In genomic region chr16:81181013-81181720, GRCh38 we compare ENCODE assay signal across 1 cellular context.
TF ChIP-seq lines count a peak whose summit lies in the region.

No MANE protein-coding gene starts in this region.

TF ChIP-seq in K562, 482 proteins besides CTCF, POLR2A, EP300 and RAD21 (continued from another document):
- TF ChIP-seq AFF1 (IDR thresholded peaks at IDR 0.05; ENCODE audit: low read depth in 1 of 2, partially characterized antibody in 2 of 2) (no peak), ZNF143 (CRISPR knock-in tag; IDR thresholded peaks at IDR 0.05) (no peak), BRCA1 (IDR thresholded peaks at IDR 0.05) (no peak), BRCA1 (CRISPR knock-in tag; IDR thresholded peaks at IDR 0.05) (no peak), TAF7 (tag; IDR thresholded peaks at IDR 0.05) (peak; percentile 85), ZNF224 (CRISPR knock-in tag; IDR thresholded peaks at IDR 0.05) (no peak), YY1 (IDR thresholded peaks at IDR 0.05; ENCODE audit: borderline replicate concordance in 1 of 3, control insufficient read depth in 1 of 3, extremely low read depth in 1 of 3, insufficient read depth in 3 of 3, insufficient read length in 1 of 3, insufficient replicate concordance in 2 of 3, low read depth in 1 of 3, low read length in 2 of 3) (peak in 1 of 3 experiments; percentile 77), BACH1 (tag; IDR thresholded peaks at IDR 0.05) (peak; percentile 28; the same call in 1 of the 2 replicates), JUN (IDR thresholded peaks at IDR 0.05; ENCODE audit: borderline replicate concordance, low read depth, low read length) (peak; percentile 68; the same call in 1 of the 2 replicates), JUN (CRISPR knock-in tag; IDR thresholded peaks at IDR 0.05; ENCODE audit: borderline replicate concordance) (no peak)
- TF ChIP-seq, protein P1, sequence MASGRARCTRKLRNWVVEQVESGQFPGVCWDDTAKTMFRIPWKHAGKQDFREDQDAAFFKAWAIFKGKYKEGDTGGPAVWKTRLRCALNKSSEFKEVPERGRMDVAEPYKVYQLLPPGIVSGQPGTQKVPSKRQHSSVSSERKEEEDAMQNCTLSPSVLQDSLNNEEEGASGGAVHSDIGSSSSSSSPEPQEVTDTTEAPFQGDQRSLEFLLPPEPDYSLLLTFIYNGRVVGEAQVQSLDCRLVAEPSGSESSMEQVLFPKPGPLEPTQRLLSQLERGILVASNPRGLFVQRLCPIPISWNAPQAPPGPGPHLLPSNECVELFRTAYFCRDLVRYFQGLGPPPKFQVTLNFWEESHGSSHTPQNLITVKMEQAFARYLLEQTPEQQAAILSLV (tag; IDR thresholded peaks at IDR 0.05) = no peak
